9 cellular contexts compared by ENCODE assay signal in the genomic region with DNA sequence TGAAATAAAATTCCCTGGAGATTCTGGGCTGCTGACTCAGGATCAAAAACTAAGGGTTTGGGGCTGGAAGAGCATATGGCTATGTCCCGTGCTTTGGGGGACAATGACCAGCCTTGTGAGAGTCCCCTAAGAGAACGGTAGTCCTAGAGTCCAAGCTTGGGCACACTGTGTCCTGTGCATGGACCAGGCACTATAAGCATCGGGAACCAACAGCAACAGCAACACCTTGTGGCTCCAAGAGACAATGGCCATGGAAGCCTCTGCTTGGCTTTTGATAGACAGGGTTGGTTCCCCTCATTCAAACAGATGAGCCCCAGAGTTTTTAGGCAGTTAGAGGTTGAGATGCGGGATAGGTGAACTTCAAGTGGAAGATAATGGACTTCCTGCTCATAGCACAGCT.
DNase-seq lines count a peak whose midpoint lies in the region; TF ChIP-seq lines count a peak whose summit lies in the region.
"Had no signal": no experiment of that assay in that cellular context is flagged by ENCODE, and none has a peak within 500 bp of the region (broad histone marks: within the 10 kb centered on the region; RNA-seq: fewer than 3 reads in every experiment).

No MANE protein-coding gene starts in this region.

- H2AFZ ChIP-seq in MM.1S (ENCODE audit: low read length) = no peak overlapping the region

- no peak overlapping the region for H3K4me2 ChIP-seq in MM.1S (ENCODE audit: low read depth, low read length)

- H4K20me1 ChIP-seq in MM.1S (ENCODE audit: insufficient read depth, low read length) = no peaks in the 10 kb centered on the region

- H3K9me3 ChIP-seq in MM.1S (replicated peaks; ENCODE audit: insufficient read depth, low read length) = no peaks in the 10 kb centered on the region
- H3K9me3 ChIP-seq in testis = no peaks in the 10 kb centered on the region

- H3K36me3 ChIP-seq in MM.1S (replicated peaks; ENCODE audit: insufficient read depth, low read length) (no peaks in the 10 kb centered on the region), testis (ENCODE audit: low read depth, missing control alignments) (no peaks in the 10 kb centered on the region)

- in situ Hi-C loops in astrocyte of the spinal cord (cut with HindIII; ENCODE audit: low sequenced_read_pairs) = no loop called here

- peak; percentile 34 for TF ChIP-seq CTCF in MM.1S (IDR thresholded peaks at IDR 0.05; ENCODE audit: low read length)
- TF ChIP-seq CTCF in astrocyte of the spinal cord (IDR thresholded peaks at IDR 0.05; ENCODE audit: low read depth, low read length) = peak; percentile 21
- TF ChIP-seq CTCF in testis (IDR thresholded peaks at IDR 0.05) = no peak

- no peaks in the 10 kb centered on the region for H3F3A ChIP-seq in MM.1S (ENCODE audit: insufficient read depth, low read length)

- H3K4me1 ChIP-seq in MM.1S (ENCODE audit: low read length) = no peaks in the 10 kb centered on the region
- no peaks in the 10 kb centered on the region for H3K4me1 ChIP-seq in testis

- no peak overlapping the region for H3K9ac ChIP-seq in MM.1S (ENCODE audit: low read length)

- H3K27ac ChIP-seq in MM.1S (ENCODE audit: low read length) = no peak overlapping the region
- H3K27ac ChIP-seq in testis = no peak overlapping the region
- H3K27ac ChIP-seq: epithelial cell of prostate had no signal

- 59 to 71% methylated on average over 4 of the region's 4 CpGs for WGBS in testis, 2 donors

- no peak for TF ChIP-seq POLR2A in testis (IDR thresholded peaks at IDR 0.05)

- intact Hi-C loops in testis (cut with DNase I; ENCODE audit: low total_unique reads) = no loop called here

- H3K4me3 ChIP-seq in MM.1S (ENCODE audit: low read length) (no peak overlapping the region), astrocyte of the spinal cord (ENCODE audit: low read depth, low read length) (no peak overlapping the region), testis (no peak overlapping the region)

- H3K27me3 ChIP-seq in MM.1S (replicated peaks; ENCODE audit: insufficient read depth, low read length) = no peaks in the 10 kb centered on the region
- H3K27me3 ChIP-seq in testis = no peaks in the 10 kb centered on the region

- H3K9me2 ChIP-seq in MM.1S (replicated peaks; ENCODE audit: insufficient read depth, low read length) = no peaks in the 10 kb centered on the region

- DNase-seq in NCI-H2227 (lab: John Stamatoyannopoulos, UW; ENCODE audit: unreplicated experiment) = peak; percentile 8
- DNase-seq in NCI-H2227 treated with DMSO at 0.1 percent for 48 hours (lab: John Stamatoyannopoulos, UW) = no peak
- peak; percentile 24 for DNase-seq in MM.1S
- DNase-seq in astrocyte of the spinal cord (ENCODE audit: low read depth, low spot score) = no peak
- DNase-seq in testis = peak; percentile 34
- no peak for DNase-seq in NCI-H187 treated with DMSO at 0.1 percent for 48 hours (lab: John Stamatoyannopoulos, UW)
- DNase-seq in activated CD4-positive, alpha-beta T cell treated with anti-CD3 and anti-CD28 coated beads for 48 hours = no peak
- DNase-seq in stimulated activated CD4-positive, alpha-beta T cell treated with anti-CD3 and anti-CD28 coated beads, Interleukin-4, amount 100 ng/mL, for 4 hours = no peak

- H3K79me2 ChIP-seq in MM.1S (ENCODE audit: low read length) = no peaks in the 10 kb centered on the region

Comparison
In these comparisons a context has a peak if more than half of its experiments do, and no peak if none do; other contexts are left out.
1. DNase-seq: peak in NCI-H2227 (single experiment), MM.1S (single experiment) and testis (single experiment); none in NCI-H2227 treated with DMSO at 0.1 percent for 48 hours (single experiment), astrocyte of the spinal cord (single experiment), NCI-H187 treated with DMSO at 0.1 percent for 48 hours (single experiment), activated CD4-positive, alpha-beta T cell treated with anti-CD3 and anti-CD28 coated beads for 48 hours (single experiment) and stimulated activated CD4-positive, alpha-beta T cell treated with anti-CD3 and anti-CD28 coated beads, Interleukin-4, amount 100 ng/mL, for 4 hours (0 of 2).
2. CTCF ChIP-seq: peak in MM.1S (single experiment) and astrocyte of the spinal cord (single experiment); none in testis (0 of 3).